ENCODE assay signal across 1 cellular context in genomic region chr16:73204359-73205152, GRCh38.
TF ChIP-seq lines count a peak whose summit lies in the region.

No MANE protein-coding gene starts in this region.

TF ChIP-seq in liver, 16 proteins besides CTCF, POLR2A, EP300 and RAD21 (continued from another document):
- no peak for TF ChIP-seq REST (IDR thresholded peaks at IDR 0.05)
- no peak for TF ChIP-seq GABPA (IDR thresholded peaks at IDR 0.05 in 1 of 2, conservative IDR thresholded peaks at IDR 0.05 in 1 of 2)
- TF ChIP-seq EGR1 (IDR thresholded peaks at IDR 0.05; ENCODE audit: low read depth in 2 of 2): no peak
- TF ChIP-seq TAF1 (conservative IDR thresholded peaks at IDR 0.05): no peak
- TF ChIP-seq FOXA2 (IDR thresholded peaks at IDR 0.05): no peak
- TF ChIP-seq JUND (IDR thresholded peaks at IDR 0.05): no peak
- TF ChIP-seq ZBTB33 (IDR thresholded peaks at IDR 0.05): no peak
- TF ChIP-seq HNF4A (conservative IDR thresholded peaks at IDR 0.05): peak; percentile 59 to 65
- peak; percentile 42 for TF ChIP-seq SP1 (IDR thresholded peaks at IDR 0.05)
- no peak for TF ChIP-seq FOXA1 (IDR thresholded peaks at IDR 0.05)
- TF ChIP-seq YY1 (IDR thresholded peaks at IDR 0.05): peak; percentile 19
- peak; percentile 37 for TF ChIP-seq HNF4G (IDR thresholded peaks at IDR 0.05)
- TF ChIP-seq RXRA (IDR thresholded peaks at IDR 0.05): peak; percentile 49 to 66
- peak; percentile 42 for TF ChIP-seq MAX (IDR thresholded peaks at IDR 0.05)
